ENCODE assay signal across 21 cellular contexts in the genomic region with DNA sequence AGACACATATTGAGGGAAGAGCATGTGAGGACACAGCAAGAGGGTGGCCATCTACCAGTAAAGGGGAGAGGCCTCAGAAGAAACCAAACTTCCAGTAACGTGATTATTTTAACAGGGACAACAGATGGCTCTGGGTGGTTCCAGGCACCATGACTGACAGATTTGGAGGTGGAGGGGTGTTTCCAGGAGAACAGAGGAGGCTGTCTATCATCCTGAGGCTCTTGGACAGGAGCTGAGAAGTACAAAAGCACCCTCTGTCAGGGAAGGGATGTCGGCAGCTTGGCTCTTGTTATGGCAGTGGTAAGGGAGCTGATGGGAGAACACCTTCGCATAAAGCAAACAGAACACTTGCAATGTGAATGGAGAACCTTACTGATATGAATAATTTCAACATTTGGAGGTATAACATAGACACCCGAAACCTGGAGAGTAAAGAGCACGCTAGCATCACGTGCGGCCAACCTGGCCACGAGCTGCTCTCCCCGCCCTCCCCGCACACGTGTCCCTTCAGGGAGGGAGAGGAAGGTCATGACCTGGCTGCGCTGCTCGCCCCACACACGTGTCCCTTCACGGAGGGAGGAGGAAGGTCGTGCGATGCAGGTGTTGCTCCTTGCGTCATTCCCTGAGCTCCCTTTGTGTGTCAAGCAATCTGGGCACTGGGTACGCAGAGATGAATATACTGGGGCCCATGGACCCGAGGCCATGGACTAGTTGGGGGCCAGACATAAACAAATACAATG. TPM values are rescaled to one million over a fixed set of nuclear protein-coding genes. Genes with fewer than 3 reads are reported as not detected.
DNase-seq lines count a peak whose midpoint lies in the region; FAIRE-seq and TF ChIP-seq lines count a peak whose summit lies in the region.
"Had no signal": no experiment of that assay in that cellular context is flagged by ENCODE, and none has a peak within 500 bp of the region (broad histone marks: within the 10 kb centered on the region; RNA-seq: fewer than 3 reads in every experiment).

No MANE protein-coding gene starts in this region.

- TF ChIP-seq POLR2A in H54 (IDR thresholded peaks at IDR 0.05; ENCODE audit: low read depth, low read length) (no peak), lower leg skin (IDR thresholded peaks at IDR 0.05) (no peak)

- DNase-seq in NCI-H2171 treated with DMSO at 0.1 percent for 48 hours (lab: John Stamatoyannopoulos, UW) (peak; percentile 14), NCI-H2171 (lab: John Stamatoyannopoulos, UW) (no peak), NCI-H82 treated with DMSO at 0.1 percent for 48 hours (lab: John Stamatoyannopoulos, UW; ENCODE audit: unreplicated experiment) (peak; percentile 79), H54 (ENCODE audit: insufficient read length, low spot score) (no peak), lower leg skin (ENCODE audit: low spot score in 2 of 2) (no peak), NCI-H226 (no peak), dorsolateral prefrontal cortex (no peak)
- DNase-seq: ACHN; CD4-positive, alpha-beta T cell; COR-L47; GDM1; MG63; NCI-H1417; NCI-H187; NCI-H2107; NCI-H345; NCI-H524 treated with DMSO at 0.1 percent for 48 hours; Right ventricle myocardium superior had no signal

- no peaks in the 10 kb centered on the region for H3K36me3 ChIP-seq in iPS-18a (ENCODE audit: control insufficient read depth, low read depth, low read length)
- H3K36me3 ChIP-seq: BLaER1, MG63 had no signal

- H3K4me3 ChIP-seq in iPS-18a (ENCODE audit: low read length) (peak overlapping the region; percentile 29), lower leg skin (ENCODE audit: low read depth, poor library complexity, severe bottlenecking) (no peak overlapping the region), dorsolateral prefrontal cortex (no peak overlapping the region)
- H3K4me3 ChIP-seq: BLaER1, MG63 had no signal

- no peak for FAIRE-seq in H54 (lab: Jason Lieb, UNC)

- no peaks in the 10 kb centered on the region for H3K27me3 ChIP-seq in iPS-18a (ENCODE audit: control insufficient read depth, insufficient read depth, low read length)
- no peaks in the 10 kb centered on the region for H3K27me3 ChIP-seq in dorsolateral prefrontal cortex
- H3K27me3 ChIP-seq: BLaER1, MG63 had no signal

- H3K9ac ChIP-seq in iPS-18a (ENCODE audit: low read length), result no peak overlapping the region
- H3K9ac ChIP-seq: BLaER1 had no signal

- TF ChIP-seq CTCF in lower leg skin (IDR thresholded peaks at IDR 0.05) (no peak), dorsolateral prefrontal cortex (IDR thresholded peaks at IDR 0.05 in 54 of 56, conservative IDR thresholded peaks at IDR 0.05 in 2 of 56; ENCODE audit: low read depth in 1 of 56, partially characterized antibody in 56 of 56) (no peak)

- 84 to 89% methylated on average over 20 of the region's 20 CpGs for WGBS in lower leg skin, 2 donors

- H3K27ac ChIP-seq in iPS-18a (ENCODE audit: low read length) (peak overlapping the region; percentile 47), dorsolateral prefrontal cortex (no peak overlapping the region)
- H3K27ac ChIP-seq: 22Rv1, BLaER1 had no signal

- H3K4me1 ChIP-seq in iPS-18a (ENCODE audit: control insufficient read depth, low read depth, low read length), result peaks cover 47% of the 10 kb centered on the region
- H3K4me1 ChIP-seq: BLaER1 had no signal

- no peaks in the 10 kb centered on the region for H3K9me3 ChIP-seq in iPS-18a (ENCODE audit: control insufficient read depth, low read depth, low read length)
- H3K9me3 ChIP-seq: BLaER1, MG63 had no signal

- intact Hi-C loops in lower leg skin (cut with DNase I; ENCODE audit: low total_unique reads) (no loop called here), dorsolateral prefrontal cortex (cut with DNase I) (loop anchor here in 1 of 2 donors (10.0 kb wide), 1 partner anchor 106 kb away; no protein-coding TSS in a partner anchor)

RNA-seq across cellular contexts. Expression of a gene that starts 37.5 kb away (rescaled TPM):
- total RNA-seq in lower leg skin (1 to 10 TPM in 1 of 4 donors, under 1 TPM in 3; 0.13 to 1.2 (median 0.32) TPM), dorsolateral prefrontal cortex (1 to 10 TPM; 1.7 to 9.7 (median 4.3) TPM)

RNA-seq across cellular contexts. Expression of a gene that starts 46.8 kb away (rescaled TPM):
- 10 to 100 TPM; 16.3 to 32.7 (median 25.9) TPM for total RNA-seq in lower leg skin
- total RNA-seq in dorsolateral prefrontal cortex, result 10 to 100 TPM; 18.3 to 43.2 (median 27.3) TPM

Comparison
In these comparisons a context has a peak if more than half of its experiments do, and no peak if none do; other contexts are left out.
1. DNase-seq: peak in NCI-H2171 treated with DMSO at 0.1 percent for 48 hours (single experiment) and NCI-H82 treated with DMSO at 0.1 percent for 48 hours (single experiment); none in NCI-H2171 (single experiment), H54 (single experiment), lower leg skin (0 of 2), NCI-H226 (single experiment) and dorsolateral prefrontal cortex (0 of 10).